Comparison of ENCODE assay signal across 8 cellular contexts in genomic region chr4:78612398-78613005, GRCh38.
DNase-seq lines count a peak whose midpoint lies in the region; ATAC-seq, FAIRE-seq and TF ChIP-seq lines count a peak whose summit lies in the region.

No MANE protein-coding gene starts in this region.

- no peak overlapping the region for H2AFZ ChIP-seq in smooth muscle cell (ENCODE audit: low read depth)

- FAIRE-seq in A204.1 (lab: Jason Lieb, UNC), result peak; percentile 92

- H3K27me3 ChIP-seq in WERI-Rb-1 (ENCODE audit: insufficient read depth, low read depth, severe bottlenecking) (no peaks in the 10 kb centered on the region), smooth muscle cell (ENCODE audit: low read depth) (no peaks in the 10 kb centered on the region)

- DNase-seq in GM04504 (ENCODE audit: low read depth), result peak; percentile 32
- DNase-seq in HuH-7 (ENCODE audit: low spot score), result peak; percentile 9
- DNase-seq in WERI-Rb-1, result no peak
- DNase-seq in head of caudate nucleus, result peak in 30 of 42 donors; percentile 8 to 74 (median 44)
- DNase-seq in smooth muscle cell (lab: John Stamatoyannopoulos, UW; ENCODE audit: unreplicated experiment), result no peak
- no peak for DNase-seq in GOT3 (lab: John Stamatoyannopoulos, UW)

- no peak overlapping the region for H3K9ac ChIP-seq in smooth muscle cell (ENCODE audit: low read depth)

- H3K4me1 ChIP-seq in smooth muscle cell (ENCODE audit: low read depth), result no peaks in the 10 kb centered on the region

- H3K79me2 ChIP-seq in smooth muscle cell (ENCODE audit: low read depth), result no peaks in the 10 kb centered on the region

- H3F3A ChIP-seq in smooth muscle cell (ENCODE audit: low read depth), result peaks cover 3% of the 10 kb centered on the region

- intact Hi-C loops in head of caudate nucleus (cut with DNase I), result loop anchor here (5.0 kb wide), 1 partner anchor 250 kb away; no protein-coding TSS in a partner anchor

- H3K27ac ChIP-seq in WERI-Rb-1 (no peak overlapping the region), smooth muscle cell (ENCODE audit: low read depth) (no peak overlapping the region)

- H3K4me3 ChIP-seq in WERI-Rb-1 (ENCODE audit: low read depth, low read length) (no peak overlapping the region), smooth muscle cell (no peak overlapping the region)

- TF ChIP-seq CTCF in WERI-Rb-1 (IDR thresholded peaks at IDR 0.05; ENCODE audit: low read depth, low read length), result peak; percentile 22; the same call in 1 of the 2 replicates
- TF ChIP-seq CTCF in smooth muscle cell (IDR thresholded peaks at IDR 0.05; ENCODE audit: borderline replicate concordance, insufficient read depth, poor library complexity, severe bottlenecking), result peak; percentile 25

- H3K36me3 ChIP-seq in WERI-Rb-1, result no peaks in the 10 kb centered on the region
- H3K36me3 ChIP-seq in smooth muscle cell (ENCODE audit: low read depth), result no peaks in the 10 kb centered on the region

- no peak overlapping the region for H3K4me2 ChIP-seq in smooth muscle cell

- ATAC-seq in HG02840 (IDR thresholded peaks at IDR 0.05; ENCODE audit: low FRiP score, unreplicated experiment), result no peak

- 85% methylated on average over 3 of the region's 3 CpGs for WGBS in smooth muscle cell (ENCODE audit: low lambda C conversion rate)

- H4K20me1 ChIP-seq in smooth muscle cell (ENCODE audit: low read depth), result no peaks in the 10 kb centered on the region

- no peaks in the 10 kb centered on the region for H3K9me3 ChIP-seq in WERI-Rb-1 (ENCODE audit: severe bottlenecking)
- H3K9me3 ChIP-seq in smooth muscle cell (replicated peaks; ENCODE audit: low read depth), result no peaks in the 10 kb centered on the region

Comparison
In these comparisons a context has a peak if more than half of its experiments do, and no peak if none do; other contexts are left out.
1. DNase-seq: peak in GM04504 (single experiment), HuH-7 (single experiment) and head of caudate nucleus (30 of 42); none in WERI-Rb-1 (single experiment), smooth muscle cell (single experiment) and GOT3 (single experiment).